In genomic region chr6:131597448-131597847, GRCh38 we compare ENCODE assay signal across 12 cellular contexts. TPM values are rescaled to one million over a fixed set of nuclear protein-coding genes. Genes with fewer than 3 reads are reported as not detected.
DNase-seq lines count a peak whose midpoint lies in the region; ATAC-seq and TF ChIP-seq lines count a peak whose summit lies in the region.
"Had no signal": no experiment of that assay in that cellular context is flagged by ENCODE, and none has a peak within 500 bp of the region (broad histone marks: within the 10 kb centered on the region; RNA-seq: fewer than 3 reads in every experiment).

No MANE protein-coding gene starts in this region.

- no peaks in the 10 kb centered on the region for H3K27me3 ChIP-seq in RWPE2 (ENCODE audit: insufficient read depth, poor library complexity, severe bottlenecking)
- no peaks in the 10 kb centered on the region for H3K27me3 ChIP-seq in foreskin keratinocyte
- H3K27me3 ChIP-seq: ovary had no signal

- no peak overlapping the region for H3K4me3 ChIP-seq in RWPE2 (ENCODE audit: severe bottlenecking)
- H3K4me3 ChIP-seq: ovary had no signal

- ATAC-seq in GM18867 (IDR thresholded peaks at IDR 0.05; ENCODE audit: unreplicated experiment) (peak; percentile 45), RWPE2 (ENCODE audit: low read depth) (no peak), foreskin keratinocyte (peak; percentile 42)

- H3K27ac ChIP-seq in RWPE2 (ENCODE audit: poor library complexity, severe bottlenecking) (no peak overlapping the region), foreskin keratinocyte (no peak overlapping the region)
- H3K27ac ChIP-seq: ovary had no signal

- H3K4me1 ChIP-seq in RWPE2 (ENCODE audit: insufficient read depth, poor library complexity, severe bottlenecking) (no peaks in the 10 kb centered on the region), foreskin keratinocyte (no peaks in the 10 kb centered on the region)

- no peaks in the 10 kb centered on the region for H3K9me3 ChIP-seq in RWPE2 (ENCODE audit: severe bottlenecking)
- H3K9me3 ChIP-seq: ovary had no signal

- peaks cover 100% of the 10 kb centered on the region for H3K36me3 ChIP-seq in RWPE2 (ENCODE audit: low read depth)
- H3K36me3 ChIP-seq: ovary had no signal

- TF ChIP-seq CTCF in RWPE2 (IDR thresholded peaks at IDR 0.05; ENCODE audit: poor library complexity, severe bottlenecking) (peak; percentile 40), foreskin keratinocyte (conservative IDR thresholded peaks at IDR 0.05) (peak; percentile 40)

- DNase-seq in AG08395 (ENCODE audit: low spot score) (peak; percentile 6), RWPE2 (ENCODE audit: low spot score) (no peak), foreskin keratinocyte (no peak), NCI-H2081 (lab: John Stamatoyannopoulos, UW) (no peak), mesenteric fat pad (ENCODE audit: low spot score) (no peak), OCI-M2 (lab: John Stamatoyannopoulos, UW; ENCODE audit: unreplicated experiment) (no peak), NCI-H128 (lab: John Stamatoyannopoulos, UW; ENCODE audit: unreplicated experiment) (no peak)
- DNase-seq: ovary had no signal

RNA-seq across cellular contexts. Expression of gene ARG1, which starts 24.4 kb away (rescaled TPM):
- not detected in 2 replicates for total RNA-seq in foreskin keratinocyte
- polyA plus RNA-seq in foreskin keratinocyte, result not detected in 2 replicates
- total RNA-seq in mesenteric fat pad, result 10.0 TPM
- total RNA-seq: activated T-helper 1 cell treated with anti-CD3 and anti-CD28 coated beads, Interleukin-12 subunit alpha, Interleukin-12 subunit beta, Interleukin-2, Interleukin-4 antibody, amounts not matched to agents 30 ng/mL and 10 ng/mL and 1 ng/mL, durations not matched to agents 14 hours and 24 hours and 36 hours; Daoy; fibroblast of lung had no signal
- polyA plus RNA-seq: fibroblast of lung had no signal

RNA-seq across cellular contexts. Expression of gene MED23, which starts 30.6 kb away (rescaled TPM):
- total RNA-seq in foreskin keratinocyte (16.0 and 17.9 TPM in 2 replicates), mesenteric fat pad (19.3 TPM)
- 4.3 and 4.9 TPM in 2 replicates for polyA plus RNA-seq in foreskin keratinocyte

RNA-seq across cellular contexts. Expression of gene ENPP3, which starts 39.7 kb away (rescaled TPM):
- not detected in 2 replicates for total RNA-seq in foreskin keratinocyte
- polyA plus RNA-seq in foreskin keratinocyte, result not detected in 2 replicates
- total RNA-seq in mesenteric fat pad, result 0.48 TPM
- total RNA-seq: Daoy had no signal

Comparison
In these comparisons a context has a peak if more than half of its experiments do, and no peak if none do; other contexts are left out.
1. RNA of gene ARG1, which starts 24.4 kb away (total RNA-seq): 10.0 TPM in mesenteric fat pad (single experiment); not detected in foreskin keratinocyte; every median in the first group is over 10 times any median in the second.